In genomic region chr17:62163847-62164246, GRCh38 we compare ENCODE assay signal across 21 cellular contexts.
A peak's percentile ranks its signal among the peaks of the same experiment; 100 is the strongest.
DNase-seq lines count a peak whose midpoint lies in the region; ATAC-seq, FAIRE-seq and TF ChIP-seq lines count a peak whose summit lies in the region.
"Had no signal": no experiment of that assay in that cellular context is flagged by ENCODE, and none has a peak within 500 bp of the region (broad histone marks: within the 10 kb centered on the region; RNA-seq: fewer than 3 reads in every experiment).

No MANE protein-coding gene starts in this region.

- no peak overlapping the region for H2BK12ac ChIP-seq in trophoblast cell (ENCODE audit: low read length)

- peaks cover 5% of the 10 kb centered on the region for H3K79me1 ChIP-seq in trophoblast cell (ENCODE audit: low read length)

- H3K36me3 Mint-ChIP-seq in activated CD4-positive, alpha-beta T cell treated with anti-CD3 and anti-CD28 coated beads, Interleukin-2, amount 10 ng/mL, durations not matched to agents 24 days and 14 days (ENCODE audit: low read depth): no peaks in the 10 kb centered on the region
- H3K36me3 Mint-ChIP-seq: memory B cell had no signal

- H3K27me3 Mint-ChIP-seq in activated CD4-positive, alpha-beta T cell treated with anti-CD3 and anti-CD28 coated beads, Interleukin-2, amount 10 ng/mL, durations not matched to agents 24 days and 14 days: peaks cover 15% of the 10 kb centered on the region

- no CpG with 5 or more reads among the region's 3 CpGs for WGBS in trophoblast cell (ENCODE audit: extremely low coverage, insufficient coverage, insufficient read length)

- no peak overlapping the region for H3K4me2 ChIP-seq in trophoblast cell (ENCODE audit: low read length)

- H3K4me3 Mint-ChIP-seq in activated CD4-positive, alpha-beta T cell treated with anti-CD3 and anti-CD28 coated beads, Interleukin-2, amount 10 ng/mL, durations not matched to agents 24 days and 14 days: no peak overlapping the region
- H3K4me3 Mint-ChIP-seq: memory B cell; nephron progenitor cell; stimulated activated naive CD8-positive, alpha-beta T cell treated with anti-CD3 and anti-CD28 coated beads, Interleukin-15, Interleukin-2, amounts not matched to agents 100 ng/mL and 50 ng/mL, for 24 hours had no signal

- H3K4me1 Mint-ChIP-seq in activated CD4-positive, alpha-beta T cell treated with anti-CD3 and anti-CD28 coated beads, Interleukin-2, amount 10 ng/mL, durations not matched to agents 24 days and 14 days: no peaks in the 10 kb centered on the region

- no peaks in the 10 kb centered on the region for H3K9me3 Mint-ChIP-seq in activated CD4-positive, alpha-beta T cell treated with anti-CD3 and anti-CD28 coated beads, Interleukin-2, amount 10 ng/mL, durations not matched to agents 24 days and 14 days
- H3K9me3 Mint-ChIP-seq: activated T-helper 2 cell treated with anti-CD3 and anti-CD28 coated beads, Interferon-gamma antibody, Interleukin-2, Interleukin-4, amounts not matched to agents 10 μg/mL and 5 μg/mL and 100 μg/mL, durations not matched to agents 14 hours and 24 hours and 36 hours; memory B cell; nephron progenitor cell; stimulated activated naive CD8-positive, alpha-beta T cell treated with anti-CD3 and anti-CD28 coated beads, Interleukin-15, Interleukin-2, amounts not matched to agents 100 ng/mL and 50 ng/mL, for 24 hours had no signal

- H3K27me3 ChIP-seq in bronchial epithelial cell (ENCODE audit: control insufficient read depth, insufficient read depth, low read length) (no peaks in the 10 kb centered on the region), trophoblast cell (ENCODE audit: insufficient read depth, low read length) (no peaks in the 10 kb centered on the region)
- H3K27me3 ChIP-seq: cardiac muscle cell, esophagus squamous epithelium had no signal

- H4K8ac ChIP-seq in trophoblast cell (ENCODE audit: low read depth, low read length): no peak overlapping the region

- FAIRE-seq in bronchial epithelial cell (lab: Jason Lieb, UNC): no peak
- FAIRE-seq: A204.1 had no signal

- H2BK120ac ChIP-seq in trophoblast cell (ENCODE audit: insufficient read depth, low read length, poor library complexity): no peak overlapping the region

- no peak overlapping the region for H3K23ac ChIP-seq in trophoblast cell (ENCODE audit: low read length)

- no peak overlapping the region for H2AK5ac ChIP-seq in trophoblast cell (ENCODE audit: low read length)

- H3K79me2 ChIP-seq in trophoblast cell (ENCODE audit: control insufficient read depth, insufficient read depth, low read length, poor library complexity): no peaks in the 10 kb centered on the region

- peaks cover 0 to 5% of the 10 kb centered on the region in 2 experiments for H3K4me1 ChIP-seq in trophoblast cell (ENCODE audit: control insufficient read depth in 1 of 2, insufficient read depth in 2 of 2, low read length in 2 of 2)

- intact Hi-C loops in activated CD4-positive, alpha-beta T cell treated with anti-CD3 and anti-CD28 coated beads, Interleukin-2, amount 10 ng/mL, durations not matched to agents 24 days and 14 days (cut with micrococcal nuclease): no loop called here

- H4K12ac ChIP-seq in trophoblast cell (ENCODE audit: low read depth, low read length): no peak overlapping the region

- no peaks in the 10 kb centered on the region for H3K36me3 ChIP-seq in bronchial epithelial cell (ENCODE audit: control insufficient read depth, insufficient read depth, low read length)
- H3K36me3 ChIP-seq in trophoblast cell (ENCODE audit: control insufficient read depth in 1 of 2, insufficient read depth in 2 of 2, low read length in 2 of 2): no peaks in the 10 kb centered on the region
- H3K36me3 ChIP-seq: cardiac muscle cell, esophagus squamous epithelium had no signal

- peak; percentile 14 to 50 for DNase-seq in NCI-H2081 (lab: John Stamatoyannopoulos, UW)
- DNase-seq in NCI-H2081 treated with DMSO at 0.1 percent for 48 hours (lab: John Stamatoyannopoulos, UW): no peak
- peak; percentile 65 for DNase-seq in NCI-H2029 treated with DMSO at 0.1 percent for 48 hours (lab: John Stamatoyannopoulos, UW)
- DNase-seq in bronchial epithelial cell (ENCODE audit: low read depth): peak; percentile 26
- peak; percentile 43 to 73 for DNase-seq in trophoblast cell
- no peak for DNase-seq in activated CD4-positive, alpha-beta T cell treated with anti-CD3 and anti-CD28 coated beads, Interleukin-2, amount 10 ng/mL, durations not matched to agents 24 days and 14 days
- DNase-seq in NCI-H446 (lab: John Stamatoyannopoulos, UW): no peak
- DNase-seq: activated CD4-positive, CD25-positive, alpha-beta regulatory T cell; C1 segment of cervical spinal cord; esophagus squamous epithelium; H7; Karpas-422; NCI-H1436 treated with DMSO at 0.1 percent for 48 hours; nephron progenitor cell; NK-92 treated with Interleukin-12 subunit alpha and Interleukin-12 subunit beta, amount 100 ng/mL, for 24 hours had no signal

- H3K14ac ChIP-seq in trophoblast cell (ENCODE audit: low read length): no peak overlapping the region

- H2AFZ ChIP-seq in trophoblast cell (ENCODE audit: insufficient read depth, low read length, poor library complexity): no peak overlapping the region

- H3K27ac Mint-ChIP-seq in activated CD4-positive, alpha-beta T cell treated with anti-CD3 and anti-CD28 coated beads, Interleukin-2, amount 10 ng/mL, durations not matched to agents 24 days and 14 days: no peak overlapping the region
- H3K27ac Mint-ChIP-seq: activated T-helper 2 cell treated with anti-CD3 and anti-CD28 coated beads, Interferon-gamma antibody, Interleukin-2, Interleukin-4, amounts not matched to agents 10 μg/mL and 5 μg/mL and 100 μg/mL, durations not matched to agents 14 hours and 24 hours and 36 hours; memory B cell; nephron progenitor cell; stimulated activated naive CD8-positive, alpha-beta T cell treated with anti-CD3 and anti-CD28 coated beads, Interleukin-15, Interleukin-2, amounts not matched to agents 100 ng/mL and 50 ng/mL, for 24 hours had no signal

- no peak for TF ChIP-seq CTCF in bronchial epithelial cell (IDR thresholded peaks at IDR 0.05; ENCODE audit: insufficient read depth, low read length, severe bottlenecking)

- no peak overlapping the region for H3K4ac ChIP-seq in trophoblast cell (ENCODE audit: low read depth, low read length)

- no peak overlapping the region for H3K4me3 ChIP-seq in bronchial epithelial cell (ENCODE audit: low read depth, low read length)
- H3K4me3 ChIP-seq in trophoblast cell (ENCODE audit: low read depth, low read length): no peak overlapping the region
- H3K4me3 ChIP-seq: cardiac muscle cell, esophagus squamous epithelium had no signal

- H3K9me3 ChIP-seq in trophoblast cell (ENCODE audit: insufficient read depth, low read depth, low read length): peaks cover 2% of the 10 kb centered on the region
- H3K9me3 ChIP-seq: esophagus squamous epithelium had no signal

- H3K27ac ChIP-seq in trophoblast cell (ENCODE audit: low read depth, low read length): peak overlapping the region; percentile 56
- H3K27ac ChIP-seq: cardiac muscle cell, esophagus squamous epithelium had no signal

- no peak overlapping the region for H3K18ac ChIP-seq in trophoblast cell (ENCODE audit: low read length)

- H4K91ac ChIP-seq in trophoblast cell (ENCODE audit: low read depth, low read length): no peak overlapping the region

- no peak for ATAC-seq in HG03095 (IDR thresholded peaks at IDR 0.05; ENCODE audit: unreplicated experiment)

- H2BK5ac ChIP-seq in trophoblast cell (ENCODE audit: low read depth, low read length, poor library complexity): no peak overlapping the region

- no peak overlapping the region for H3K9ac ChIP-seq in trophoblast cell (ENCODE audit: low read length)

Comparison
In these comparisons a context has a peak if more than half of its experiments do, and no peak if none do; other contexts are left out.
1. DNase-seq: peak in NCI-H2081 (2 of 2), NCI-H2029 treated with DMSO at 0.1 percent for 48 hours (single experiment), bronchial epithelial cell (single experiment) and trophoblast cell (2 of 2); none in NCI-H2081 treated with DMSO at 0.1 percent for 48 hours (single experiment), activated CD4-positive, alpha-beta T cell treated with anti-CD3 and anti-CD28 coated beads, Interleukin-2, amount 10 ng/mL, durations not matched to agents 24 days and 14 days (single experiment) and NCI-H446 (0 of 2).